ENCODE assay signal across 17 cellular contexts in the genomic region with DNA sequence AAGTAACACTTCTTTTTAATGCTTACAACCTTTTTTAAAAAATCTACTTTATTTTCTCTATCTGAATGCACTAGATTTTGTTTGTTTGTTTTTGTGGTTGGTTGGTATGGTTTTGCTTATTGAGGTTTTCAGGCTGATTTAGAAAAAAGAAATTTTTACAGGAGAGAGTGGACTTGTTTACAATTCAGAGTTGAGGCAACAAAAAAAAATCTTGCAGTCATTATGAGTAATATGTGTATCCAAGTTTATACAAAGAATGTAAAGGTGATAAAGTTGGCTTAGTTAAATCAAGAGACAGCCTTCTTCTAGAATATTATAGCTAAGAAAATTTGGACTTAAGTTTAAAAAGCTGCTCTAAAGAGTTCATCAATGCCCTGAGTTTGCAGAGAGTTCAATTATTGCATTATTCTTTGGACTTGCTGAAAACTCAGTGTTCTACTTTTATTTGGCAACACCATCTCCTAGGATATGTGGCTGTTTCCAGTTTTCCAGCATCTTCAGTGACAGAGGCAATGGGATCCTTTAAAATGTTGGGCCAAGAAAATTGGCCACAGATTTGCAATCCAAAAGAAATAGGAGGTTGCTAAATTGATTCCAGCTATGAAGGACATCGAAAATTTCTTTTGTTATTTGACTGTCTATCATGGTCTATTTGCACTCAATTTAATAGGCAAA. TPM values are rescaled to one million over a fixed set of nuclear protein-coding genes. Genes with fewer than 3 reads are reported as not detected.
A peak's percentile ranks its signal among the peaks of the same experiment; 100 is the strongest.
DNase-seq lines count a peak whose midpoint lies in the region; FAIRE-seq and TF ChIP-seq lines count a peak whose summit lies in the region.
"Had no signal": no experiment of that assay in that cellular context is flagged by ENCODE, and none has a peak within 500 bp of the region (broad histone marks: within the 10 kb centered on the region; RNA-seq: fewer than 3 reads in every experiment).

No MANE protein-coding gene starts in this region.

- H3K36me3 ChIP-seq in left ventricle myocardium inferior (no peaks in the 10 kb centered on the region), right atrium auricular region (no peaks in the 10 kb centered on the region), bronchial epithelial cell (ENCODE audit: control insufficient read depth, insufficient read depth, low read length) (no peaks in the 10 kb centered on the region)
- H3K36me3 ChIP-seq: BE2C, SJSA1 had no signal

- H3K4me3 ChIP-seq in left ventricle myocardium inferior (no peak overlapping the region), right atrium auricular region (no peak overlapping the region), bronchial epithelial cell (ENCODE audit: low read depth, low read length) (no peak overlapping the region), coronary artery (no peak overlapping the region)
- H3K4me3 ChIP-seq: SJSA1 had no signal

- TF ChIP-seq CTCF in left ventricle myocardium inferior (IDR thresholded peaks at IDR 0.05; ENCODE audit: borderline replicate concordance) (no peak), right atrium auricular region (IDR thresholded peaks at IDR 0.05) (no peak), bronchial epithelial cell (IDR thresholded peaks at IDR 0.05; ENCODE audit: insufficient read depth, low read length, severe bottlenecking) (no peak), coronary artery (IDR thresholded peaks at IDR 0.05) (no peak)

- intact Hi-C loops in left ventricle myocardium inferior (cut with micrococcal nuclease), result no loop called here

- no peak for FAIRE-seq in bronchial epithelial cell (lab: Jason Lieb, UNC)
- FAIRE-seq: GM19239 had no signal

- H3K9me3 ChIP-seq in left ventricle myocardium inferior (replicated peaks) (no peaks in the 10 kb centered on the region), right atrium auricular region (no peaks in the 10 kb centered on the region)
- H3K9me3 ChIP-seq: BE2C, SJSA1 had no signal

- H3K4me1 ChIP-seq in left ventricle myocardium inferior, result no peaks in the 10 kb centered on the region
- H3K4me1 ChIP-seq in right atrium auricular region, result no peaks in the 10 kb centered on the region
- H3K4me1 ChIP-seq: BE2C had no signal

- no peak for DNase-seq in left ventricle myocardium inferior
- no peak for DNase-seq in right atrium auricular region (ENCODE audit: low spot score)
- peak; percentile 32 for DNase-seq in bronchial epithelial cell (ENCODE audit: low read depth)
- DNase-seq in medulla oblongata (ENCODE audit: extremely low spot score), result peak; percentile 46
- DNase-seq in NCI-H2227 treated with DMSO at 0.1 percent for 48 hours (lab: John Stamatoyannopoulos, UW), result no peak
- DNase-seq in coronary artery (ENCODE audit: low spot score), result no peak
- no peak for DNase-seq in HUDEP-2 (lab: John Stamatoyannopoulos, UW; ENCODE audit: unreplicated experiment in 76 of 76)
- DNase-seq: BE2C; CD4-positive, CD25-positive, alpha-beta regulatory T cell; COR-L47; GDM1; NCI-H1105 treated with DMSO at 0.1 percent for 48 hours; NCI-H1694 treated with DMSO at 0.1 percent for 48 hours; NCI-H226; NCI-H524 had no signal

- H3K27ac ChIP-seq in left ventricle myocardium inferior (replicated peaks) (peak overlapping the region; percentile 27), right atrium auricular region (peak overlapping the region in 1 of 2 donors; percentile 35), coronary artery (no peak overlapping the region)
- H3K27ac ChIP-seq: SJSA1 had no signal

- peaks cover 26% of the 10 kb centered on the region for H3K27me3 ChIP-seq in left ventricle myocardium inferior (ENCODE audit: low read depth)
- no peaks in the 10 kb centered on the region for H3K27me3 ChIP-seq in right atrium auricular region
- no peaks in the 10 kb centered on the region for H3K27me3 ChIP-seq in bronchial epithelial cell (ENCODE audit: control insufficient read depth, insufficient read depth, low read length)
- H3K27me3 ChIP-seq: BE2C had no signal

RNA-seq across cellular contexts. Expression of gene STK32A, which starts 10.7 kb away (rescaled TPM):
- 0.80 TPM for total RNA-seq in left ventricle myocardium inferior
- under 1 TPM; 0.22 to 0.39 TPM for total RNA-seq in right atrium auricular region
- 5.5 and 11.8 TPM in 2 replicates for total RNA-seq in bronchial epithelial cell
- total RNA-seq: CD4-positive, CD25-positive, alpha-beta regulatory T cell had no signal

Comparison
In these comparisons a context has a peak if more than half of its experiments do, and no peak if none do; other contexts are left out.
1. DNase-seq: peak in bronchial epithelial cell (single experiment) and medulla oblongata (single experiment); none in left ventricle myocardium inferior (single experiment), right atrium auricular region (single experiment), NCI-H2227 treated with DMSO at 0.1 percent for 48 hours (single experiment), coronary artery (single experiment) and HUDEP-2 (0 of 76).